Comparison of ENCODE assay signal across 9 cellular contexts in genomic region chr5:125227333-125228075, GRCh38.
DNase-seq lines count a peak whose midpoint lies in the region; ATAC-seq and TF ChIP-seq lines count a peak whose summit lies in the region.
"Had no signal": no experiment of that assay in that cellular context is flagged by ENCODE, and none has a peak within 500 bp of the region (broad histone marks: within the 10 kb centered on the region; RNA-seq: fewer than 3 reads in every experiment).

No MANE protein-coding gene starts in this region.

- DNase-seq in DMS53 treated with DMSO at 0.1 percent for 48 hours (lab: John Stamatoyannopoulos, UW; ENCODE audit: unreplicated experiment) (peak; percentile 17), amniotic epithelial cell (ENCODE audit: low read depth) (peak; percentile 71), lung microvascular endothelial cell (ENCODE audit: low read depth in 2 of 2) (peak; percentile 46 to 58), DMS79 treated with DMSO at 0.1 percent for 48 hours (lab: John Stamatoyannopoulos, UW) (no peak), occipital lobe (lab: John Stamatoyannopoulos, UW) (no peak)
- DNase-seq: cortex of kidney had no signal

- ATAC-seq in HG03175 (IDR thresholded peaks at IDR 0.05; ENCODE audit: unreplicated experiment) (no peak), GM19023 (IDR thresholded peaks at IDR 0.05; ENCODE audit: unreplicated experiment) (no peak)

- peak; percentile 63 for TF ChIP-seq RAD21 in Ishikawa (IDR thresholded peaks at IDR 0.05; ENCODE audit: low read depth)

- no peak for TF ChIP-seq EP300 in Ishikawa (IDR thresholded peaks at IDR 0.05; ENCODE audit: borderline replicate concordance)

TF ChIP-seq in Ishikawa, 13 proteins besides CTCF, POLR2A, EP300 and RAD21:
- TF ChIP-seq MAX (IDR thresholded peaks at IDR 0.05) (no peak), TAF1 (IDR thresholded peaks at IDR 0.05; ENCODE audit: low read depth) (no peak), TCF12 (IDR thresholded peaks at IDR 0.05; ENCODE audit: low read depth) (no peak), FOXM1 (IDR thresholded peaks at IDR 0.05; ENCODE audit: borderline replicate concordance, low read depth) (no peak), ZBTB7A (IDR thresholded peaks at IDR 0.05; ENCODE audit: low read depth) (no peak), REST (IDR thresholded peaks at IDR 0.05; ENCODE audit: low read depth) (no peak)
- TF ChIP-seq, protein P1, sequence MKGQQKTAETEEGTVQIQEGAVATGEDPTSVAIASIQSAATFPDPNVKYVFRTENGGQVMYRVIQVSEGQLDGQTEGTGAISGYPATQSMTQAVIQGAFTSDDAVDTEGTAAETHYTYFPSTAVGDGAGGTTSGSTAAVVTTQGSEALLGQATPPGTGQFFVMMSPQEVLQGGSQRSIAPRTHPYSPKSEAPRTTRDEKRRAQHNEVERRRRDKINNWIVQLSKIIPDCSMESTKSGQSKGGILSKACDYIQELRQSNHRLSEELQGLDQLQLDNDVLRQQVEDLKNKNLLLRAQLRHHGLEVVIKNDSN (IDR thresholded peaks at IDR 0.05) = no peak

Comparison
In these comparisons a context has a peak if more than half of its experiments do, and no peak if none do; other contexts are left out.
1. DNase-seq: peak in DMS53 treated with DMSO at 0.1 percent for 48 hours (single experiment), amniotic epithelial cell (single experiment) and lung microvascular endothelial cell (2 of 2); none in DMS79 treated with DMSO at 0.1 percent for 48 hours (single experiment) and occipital lobe (single experiment).